ENCODE assay signal across 23 cellular contexts in genomic region chr2:85188852-85189251, GRCh38. TPM values are rescaled to one million over a fixed set of nuclear protein-coding genes. Genes with fewer than 3 reads are reported as not detected.
DNase-seq lines count a peak whose midpoint lies in the region; ATAC-seq and TF ChIP-seq lines count a peak whose summit lies in the region.
"Had no signal": no experiment of that assay in that cellular context is flagged by ENCODE, and none has a peak within 500 bp of the region (broad histone marks: within the 10 kb centered on the region; RNA-seq: fewer than 3 reads in every experiment).

No MANE protein-coding gene starts in this region.

- H2AFZ ChIP-seq in neuron (ENCODE audit: low read depth, low read length) = peak overlapping the region; percentile 47

- no peak for TF ChIP-seq CTCF in HEK293 (tag by site-specific recombination; IDR thresholded peaks at IDR 0.05)

- CTCF ChIA-PET in HEK293 (lab: Yijun Ruan, JAX) = interaction anchor here (0.9 kb wide), 1 partner anchor 111 kb away, joined by 8 read pairs; no protein-coding TSS in a partner anchor

- no peaks in the 10 kb centered on the region for H3K4me1 Mint-ChIP-seq in activated T-cell treated with anti-CD3 and anti-CD28 coated beads, Interleukin-2, amount 50 U/mL, for 72 hours (ENCODE audit: low read depth)
- no peaks in the 10 kb centered on the region for H3K4me1 Mint-ChIP-seq in activated T-cell treated with anti-CD3 and anti-CD28 coated beads, Interleukin-2, amount 50 U/mL, for 4 hours (ENCODE audit: low read depth)

- H3K9me3 ChIP-seq in HEK293 (ENCODE audit: control insufficient read depth, insufficient read depth, low read depth, low read length) = no peaks in the 10 kb centered on the region
- H3K9me3 ChIP-seq in ectodermal cell (ENCODE audit: control insufficient read depth, low read length) = no peaks in the 10 kb centered on the region
- H3K9me3 ChIP-seq in neuron (ENCODE audit: low read length) = no peaks in the 10 kb centered on the region
- H3K9me3 ChIP-seq: BLaER1 treated with 17β-estradiol and CSF1 and Interleukin-3, amounts not matched to agents 10 nM and 100 nM; heart right ventricle; lower lobe of right lung; transverse colon had no signal

- no peak for ATAC-seq in activated T-cell treated with anti-CD3 and anti-CD28 coated beads, Interleukin-2, amount 50 U/mL, for 72 hours (replicated peaks in 1 of 2)
- no peak for ATAC-seq in activated T-cell treated with anti-CD3 and anti-CD28 coated beads, Interleukin-2, amount 50 U/mL, for 4 hours
- ATAC-seq: activated naive CD4-positive, alpha-beta T cell treated with anti-CD3 and anti-CD28 coated beads, Interleukin-2, amount 50 U/mL, for 72 hours; effector memory CD8-positive, alpha-beta T cell; heart right ventricle; T-helper 17 cell had no signal

- H3K27ac ChIP-seq in HEK293 (ENCODE audit: extremely low read depth, low read depth, low read length) (no peak overlapping the region), ectodermal cell (ENCODE audit: insufficient read depth, low read depth, low read length, poor library complexity, severe bottlenecking) (peak overlapping the region; percentile 80), substantia nigra (ENCODE audit: low read depth, low read length, poor library complexity, severe bottlenecking) (no peak overlapping the region)
- H3K27ac ChIP-seq: BLaER1 treated with 17β-estradiol and CSF1 and Interleukin-3, amounts not matched to agents 10 nM and 100 nM; heart right ventricle; lower lobe of right lung; transverse colon; VCaP had no signal

- H3K36me3 ChIP-seq in HEK293 (ENCODE audit: control insufficient read depth in 2 of 2, insufficient read depth in 1 of 2, low read length in 2 of 2) (no peaks in the 10 kb centered on the region), ectodermal cell (ENCODE audit: control insufficient read depth, insufficient read depth, low read length) (no peaks in the 10 kb centered on the region), neuron (ENCODE audit: insufficient read depth, low read length) (no peaks in the 10 kb centered on the region)
- H3K36me3 ChIP-seq: BLaER1 treated with 17β-estradiol and CSF1 and Interleukin-3, amounts not matched to agents 10 nM and 100 nM; lower lobe of right lung; transverse colon had no signal

- H3K9me3 Mint-ChIP-seq in activated T-cell treated with anti-CD3 and anti-CD28 coated beads, Interleukin-2, amount 50 U/mL, for 72 hours = no peaks in the 10 kb centered on the region
- H3K9me3 Mint-ChIP-seq in activated T-cell treated with anti-CD3 and anti-CD28 coated beads, Interleukin-2, amount 50 U/mL, for 4 hours = no peaks in the 10 kb centered on the region
- H3K9me3 Mint-ChIP-seq: activated CD4-positive, alpha-beta memory T cell treated with anti-CD3 and anti-CD28 coated beads, Interleukin-2, amount 10 ng/mL, durations not matched to agents 7 days and 5 days; activated naive CD4-positive, alpha-beta T cell treated with anti-CD3 and anti-CD28 coated beads, Interleukin-2, amount 50 U/mL, for 72 hours; effector memory CD8-positive, alpha-beta T cell; stimulated activated naive CD8-positive, alpha-beta T cell treated with anti-CD3 and anti-CD28 coated beads, Interleukin-15, Interleukin-2, amounts not matched to agents 100 ng/mL and 50 ng/mL, for 24 hours had no signal

- DNase-seq in Daoy (ENCODE audit: low read depth) (peak; percentile 24), substantia nigra (lab: John Stamatoyannopoulos, UW) (no peak)
- no peak for DNase-seq in activated T-cell treated with anti-CD3 and anti-CD28 coated beads, Interleukin-2, amount 50 U/mL, for 72 hours
- DNase-seq in activated T-cell treated with anti-CD3 and anti-CD28 coated beads, Interleukin-2, amount 50 U/mL, for 4 hours = no peak
- DNase-seq: activated CD4-positive, alpha-beta memory T cell treated with anti-CD3 and anti-CD28 coated beads, Interleukin-2, amount 10 ng/mL, durations not matched to agents 7 days and 5 days; Calu3; effector memory CD8-positive, alpha-beta T cell; H7; heart right ventricle; lower lobe of right lung; NCI-H187 treated with DMSO at 0.1 percent for 48 hours; NCI-H510A; SHP77 treated with DMSO at 0.1 percent for 48 hours; T-helper 17 cell; transverse colon had no signal

- H3K4me1 ChIP-seq in HEK293 (ENCODE audit: control insufficient read depth, insufficient read depth, low read length) (peaks cover 8% of the 10 kb centered on the region; the same call in 1 of the 2 replicates), ectodermal cell (ENCODE audit: control insufficient read depth, insufficient read depth, low read length) (peaks cover 17% of the 10 kb centered on the region), neuron (ENCODE audit: insufficient read depth, low read length) (peaks cover 42% of the 10 kb centered on the region)
- H3K4me1 ChIP-seq: BLaER1 treated with 17β-estradiol and CSF1 and Interleukin-3, amounts not matched to agents 10 nM and 100 nM had no signal

- H3K27me3 Mint-ChIP-seq in activated T-cell treated with anti-CD3 and anti-CD28 coated beads, Interleukin-2, amount 50 U/mL, for 72 hours (ENCODE audit: low read depth) = no peaks in the 10 kb centered on the region
- peaks cover 13% of the 10 kb centered on the region for H3K27me3 Mint-ChIP-seq in activated T-cell treated with anti-CD3 and anti-CD28 coated beads, Interleukin-2, amount 50 U/mL, for 4 hours (ENCODE audit: low read depth)
- H3K27me3 Mint-ChIP-seq: stimulated activated naive CD8-positive, alpha-beta T cell treated with anti-CD3 and anti-CD28 coated beads, Interleukin-15, Interleukin-2, amounts not matched to agents 100 ng/mL and 50 ng/mL, for 24 hours had no signal

- H3K36me3 Mint-ChIP-seq in activated T-cell treated with anti-CD3 and anti-CD28 coated beads, Interleukin-2, amount 50 U/mL, for 72 hours (ENCODE audit: insufficient read depth in 2 of 2) = no peaks in the 10 kb centered on the region
- H3K36me3 Mint-ChIP-seq in activated T-cell treated with anti-CD3 and anti-CD28 coated beads, Interleukin-2, amount 50 U/mL, for 4 hours (ENCODE audit: insufficient read depth) = no peaks in the 10 kb centered on the region
- H3K36me3 Mint-ChIP-seq: activated naive CD4-positive, alpha-beta T cell treated with anti-CD3 and anti-CD28 coated beads, Interleukin-2, amount 50 U/mL, for 72 hours had no signal

- no peak overlapping the region for H3K27ac Mint-ChIP-seq in activated T-cell treated with anti-CD3 and anti-CD28 coated beads, Interleukin-2, amount 50 U/mL, for 72 hours
- H3K27ac Mint-ChIP-seq: activated CD4-positive, alpha-beta memory T cell treated with anti-CD3 and anti-CD28 coated beads, Interleukin-2, amount 10 ng/mL, durations not matched to agents 7 days and 5 days; activated naive CD4-positive, alpha-beta T cell treated with anti-CD3 and anti-CD28 coated beads, Interleukin-2, amount 50 U/mL, for 72 hours; effector memory CD8-positive, alpha-beta T cell; stimulated activated naive CD8-positive, alpha-beta T cell treated with anti-CD3 and anti-CD28 coated beads, Interleukin-15, Interleukin-2, amounts not matched to agents 100 ng/mL and 50 ng/mL, for 24 hours; T-helper 17 cell had no signal

- 89 to 94% methylated on average over 5 of the region's 5 CpGs for WGBS in ectodermal cell, 2 experiments

- no peak overlapping the region for H3K4me3 Mint-ChIP-seq in activated T-cell treated with anti-CD3 and anti-CD28 coated beads, Interleukin-2, amount 50 U/mL, for 72 hours
- H3K4me3 Mint-ChIP-seq in activated T-cell treated with anti-CD3 and anti-CD28 coated beads, Interleukin-2, amount 50 U/mL, for 4 hours = no peak overlapping the region
- H3K4me3 Mint-ChIP-seq: activated CD4-positive, alpha-beta memory T cell treated with anti-CD3 and anti-CD28 coated beads, Interleukin-2, amount 10 ng/mL, durations not matched to agents 7 days and 5 days; effector memory CD8-positive, alpha-beta T cell; stimulated activated naive CD8-positive, alpha-beta T cell treated with anti-CD3 and anti-CD28 coated beads, Interleukin-15, Interleukin-2, amounts not matched to agents 100 ng/mL and 50 ng/mL, for 24 hours; T-helper 17 cell had no signal

- POLR2A ChIA-PET in HEK293 (lab: Yijun Ruan, JAX) = interaction anchor here (0.5 kb wide), 1 partner anchor 27 kb away, joined by 3 read pairs; no protein-coding TSS in a partner anchor

- H3K4me3 ChIP-seq in HEK293 (ENCODE audit: low read depth, low read length) (no peak overlapping the region), ectodermal cell (ENCODE audit: insufficient read depth, low read depth, low read length) (no peak overlapping the region), neuron (ENCODE audit: low read length) (peak overlapping the region; percentile 28)
- H3K4me3 ChIP-seq: BLaER1 treated with 17β-estradiol and CSF1 and Interleukin-3, amounts not matched to agents 10 nM and 100 nM; heart right ventricle; lower lobe of right lung; transverse colon had no signal

- no peaks in the 10 kb centered on the region for H3K27me3 ChIP-seq in ectodermal cell (ENCODE audit: control insufficient read depth, insufficient read depth, low read length, poor library complexity, severe bottlenecking)
- no peaks in the 10 kb centered on the region for H3K27me3 ChIP-seq in neuron (ENCODE audit: insufficient read depth, low read length)
- H3K27me3 ChIP-seq: BLaER1 treated with 17β-estradiol and CSF1 and Interleukin-3, amounts not matched to agents 10 nM and 100 nM; heart right ventricle; transverse colon had no signal

TF ChIP-seq in HEK293, 187 proteins besides CTCF, POLR2A, EP300 and RAD21 (continues in another document):
- TF ChIP-seq ZNF558 (tag by site-specific recombination; IDR thresholded peaks at IDR 0.05) (no peak), ZNF426 (tag by site-specific recombination; IDR thresholded peaks at IDR 0.05) (no peak), MEIS1 (CRISPR knock-in tag; IDR thresholded peaks at IDR 0.05; ENCODE audit: borderline replicate concordance) (no peak), ZNF16 (tag by site-specific recombination; IDR thresholded peaks at IDR 0.05; ENCODE audit: low read depth) (no peak), MZF1 (tag by site-specific recombination; IDR thresholded peaks at IDR 0.05; ENCODE audit: borderline replicate concordance) (no peak), ZNF621 (tag by site-specific recombination; IDR thresholded peaks at IDR 0.05) (no peak), SP7 (tag by site-specific recombination; IDR thresholded peaks at IDR 0.05) (peak; percentile 68), ZBTB21 (tag by site-specific recombination; IDR thresholded peaks at IDR 0.05) (no peak)

RNA-seq across cellular contexts. Expression of gene TCF7L1, which starts 55.7 kb away (rescaled TPM):
- 0.11 and 0.27 TPM in 2 replicates for total RNA-seq in Daoy (2014; rRNA removed; shearing (Covaris generic))
- polyA plus RNA-seq in ectodermal cell (2013, experiment 1 of 4) = 43.1 TPM
- 40.4 TPM for polyA plus RNA-seq in ectodermal cell (2013, experiment 2 of 4)
- 33.8 TPM for polyA plus RNA-seq in ectodermal cell (2013, experiment 3 of 4)
- polyA plus RNA-seq in ectodermal cell (2013, experiment 4 of 4) = 38.1 TPM
- under 1 TPM; 0.07 to 0.16 TPM for total RNA-seq in activated T-cell treated with anti-CD3 and anti-CD28 coated beads, Interleukin-2, amount 50 U/mL, for 72 hours
- total RNA-seq in activated T-cell treated with anti-CD3 and anti-CD28 coated beads, Interleukin-2, amount 50 U/mL, for 4 hours = under 1 TPM; 0.11 to 0.29 (median 0.13) TPM
- total RNA-seq: OCI-LY7 had no signal
